In the genomic region with DNA sequence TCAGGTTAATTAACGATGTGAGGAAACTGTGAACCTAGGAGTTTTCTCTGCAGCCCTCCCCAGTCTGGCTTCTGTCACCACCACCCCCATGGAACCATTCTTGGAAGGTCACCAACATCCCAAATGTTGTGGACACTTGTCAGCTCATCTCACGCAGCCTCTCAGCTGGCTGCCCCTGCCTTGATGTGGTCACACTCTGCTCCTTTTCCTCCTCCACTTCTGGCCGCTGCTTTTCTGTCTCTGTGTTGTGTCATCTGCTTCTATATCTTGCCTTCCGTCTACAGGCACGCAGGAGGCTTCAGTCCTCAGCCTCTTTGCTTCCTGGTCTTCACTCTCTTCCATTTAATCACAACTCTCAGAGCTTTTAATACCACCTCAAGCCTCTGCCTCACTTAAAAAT, we compare ENCODE assay signal across 1 cellular context.
TF ChIP-seq lines count a peak whose summit lies in the region.

No MANE protein-coding gene starts in this region.

TF ChIP-seq in IMR-90, 13 proteins besides CTCF, POLR2A, EP300 and RAD21:
- no peak for TF ChIP-seq CEBPB (IDR thresholded peaks at IDR 0.05; ENCODE audit: low read depth, low read length)
- no peak for TF ChIP-seq MAFK (IDR thresholded peaks at IDR 0.05; ENCODE audit: low read depth, low read length)
- TF ChIP-seq MAZ (IDR thresholded peaks at IDR 0.05; ENCODE audit: borderline replicate concordance, low read depth, low read length) = no peak
- no peak for TF ChIP-seq SMC3 (IDR thresholded peaks at IDR 0.05; ENCODE audit: low read depth, low read length)
- TF ChIP-seq RFX5 (IDR thresholded peaks at IDR 0.05; ENCODE audit: low read depth, low read length) = no peak
- TF ChIP-seq, protein P1, sequence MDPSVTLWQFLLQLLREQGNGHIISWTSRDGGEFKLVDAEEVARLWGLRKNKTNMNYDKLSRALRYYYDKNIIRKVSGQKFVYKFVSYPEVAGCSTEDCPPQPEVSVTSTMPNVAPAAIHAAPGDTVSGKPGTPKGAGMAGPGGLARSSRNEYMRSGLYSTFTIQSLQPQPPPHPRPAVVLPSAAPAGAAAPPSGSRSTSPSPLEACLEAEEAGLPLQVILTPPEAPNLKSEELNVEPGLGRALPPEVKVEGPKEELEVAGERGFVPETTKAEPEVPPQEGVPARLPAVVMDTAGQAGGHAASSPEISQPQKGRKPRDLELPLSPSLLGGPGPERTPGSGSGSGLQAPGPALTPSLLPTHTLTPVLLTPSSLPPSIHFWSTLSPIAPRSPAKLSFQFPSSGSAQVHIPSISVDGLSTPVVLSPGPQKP (IDR thresholded peaks at IDR 0.05; ENCODE audit: borderline replicate concordance, low read depth, low read length) = no peak
- no peak for TF ChIP-seq CHD1 (IDR thresholded peaks at IDR 0.05; ENCODE audit: low read depth, low read length)
- no peak for TF ChIP-seq FOS (IDR thresholded peaks at IDR 0.05; ENCODE audit: low read depth, low read length)
- no peak for TF ChIP-seq NFE2L2 (IDR thresholded peaks at IDR 0.05; ENCODE audit: low read depth, low read length)
- no peak for TF ChIP-seq RCOR1 (IDR thresholded peaks at IDR 0.05; ENCODE audit: insufficient replicate concordance, low read length)
- TF ChIP-seq, protein P2, sequence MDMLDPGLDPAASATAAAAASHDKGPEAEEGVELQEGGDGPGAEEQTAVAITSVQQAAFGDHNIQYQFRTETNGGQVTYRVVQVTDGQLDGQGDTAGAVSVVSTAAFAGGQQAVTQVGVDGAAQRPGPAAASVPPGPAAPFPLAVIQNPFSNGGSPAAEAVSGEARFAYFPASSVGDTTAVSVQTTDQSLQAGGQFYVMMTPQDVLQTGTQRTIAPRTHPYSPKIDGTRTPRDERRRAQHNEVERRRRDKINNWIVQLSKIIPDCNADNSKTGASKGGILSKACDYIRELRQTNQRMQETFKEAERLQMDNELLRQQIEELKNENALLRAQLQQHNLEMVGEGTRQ (IDR thresholded peaks at IDR 0.05; ENCODE audit: low read depth, low read length) = no peak
- no peak for TF ChIP-seq BHLHE40 (IDR thresholded peaks at IDR 0.05; ENCODE audit: low read depth, low read length)
- TF ChIP-seq MXI1 (IDR thresholded peaks at IDR 0.05; ENCODE audit: borderline replicate concordance, low read depth, low read length) = no peak
